1 cellular context compared by ENCODE assay signal in genomic region chr5:178839319-178839704, GRCh38.
TF ChIP-seq lines count a peak whose summit lies in the region.

No MANE protein-coding gene starts in this region.

TF ChIP-seq in HepG2, 621 proteins besides CTCF, POLR2A, EP300 and RAD21 (continued from another document):
- TF ChIP-seq, protein P1, sequence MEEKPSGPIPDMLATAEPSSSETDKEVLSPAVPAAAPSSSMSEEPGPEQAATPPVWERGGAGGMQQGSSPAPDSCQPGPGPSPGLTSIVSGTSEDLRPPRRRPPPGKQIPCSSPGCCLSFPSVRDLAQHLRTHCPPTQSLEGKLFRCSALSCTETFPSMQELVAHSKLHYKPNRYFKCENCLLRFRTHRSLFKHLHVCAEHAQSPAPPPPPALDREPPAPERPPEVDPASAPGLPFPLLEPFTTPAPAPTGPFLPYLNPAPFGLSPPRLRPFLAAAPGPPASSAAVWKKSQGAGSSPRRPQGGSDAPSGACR (CRISPR knock-in tag; IDR thresholded peaks at IDR 0.05), result no peak
- TF ChIP-seq, protein P2, sequence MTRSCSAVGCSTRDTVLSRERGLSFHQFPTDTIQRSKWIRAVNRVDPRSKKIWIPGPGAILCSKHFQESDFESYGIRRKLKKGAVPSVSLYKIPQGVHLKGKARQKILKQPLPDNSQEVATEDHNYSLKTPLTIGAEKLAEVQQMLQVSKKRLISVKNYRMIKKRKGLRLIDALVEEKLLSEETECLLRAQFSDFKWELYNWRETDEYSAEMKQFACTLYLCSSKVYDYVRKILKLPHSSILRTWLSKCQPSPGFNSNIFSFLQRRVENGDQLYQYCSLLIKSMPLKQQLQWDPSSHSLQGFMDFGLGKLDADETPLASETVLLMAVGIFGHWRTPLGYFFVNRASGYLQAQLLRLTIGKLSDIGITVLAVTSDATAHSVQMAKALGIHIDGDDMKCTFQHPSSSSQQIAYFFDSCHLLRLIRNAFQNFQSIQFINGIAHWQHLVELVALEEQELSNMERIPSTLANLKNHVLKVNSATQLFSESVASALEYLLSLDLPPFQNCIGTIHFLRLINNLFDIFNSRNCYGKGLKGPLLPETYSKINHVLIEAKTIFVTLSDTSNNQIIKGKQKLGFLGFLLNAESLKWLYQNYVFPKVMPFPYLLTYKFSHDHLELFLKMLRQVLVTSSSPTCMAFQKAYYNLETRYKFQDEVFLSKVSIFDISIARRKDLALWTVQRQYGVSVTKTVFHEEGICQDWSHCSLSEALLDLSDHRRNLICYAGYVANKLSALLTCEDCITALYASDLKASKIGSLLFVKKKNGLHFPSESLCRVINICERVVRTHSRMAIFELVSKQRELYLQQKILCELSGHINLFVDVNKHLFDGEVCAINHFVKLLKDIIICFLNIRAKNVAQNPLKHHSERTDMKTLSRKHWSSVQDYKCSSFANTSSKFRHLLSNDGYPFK (CRISPR knock-in tag; IDR thresholded peaks at IDR 0.05; ENCODE audit: borderline replicate concordance), result peak; percentile 33; the same call in 1 of the 2 replicates
- TF ChIP-seq, protein P3, sequence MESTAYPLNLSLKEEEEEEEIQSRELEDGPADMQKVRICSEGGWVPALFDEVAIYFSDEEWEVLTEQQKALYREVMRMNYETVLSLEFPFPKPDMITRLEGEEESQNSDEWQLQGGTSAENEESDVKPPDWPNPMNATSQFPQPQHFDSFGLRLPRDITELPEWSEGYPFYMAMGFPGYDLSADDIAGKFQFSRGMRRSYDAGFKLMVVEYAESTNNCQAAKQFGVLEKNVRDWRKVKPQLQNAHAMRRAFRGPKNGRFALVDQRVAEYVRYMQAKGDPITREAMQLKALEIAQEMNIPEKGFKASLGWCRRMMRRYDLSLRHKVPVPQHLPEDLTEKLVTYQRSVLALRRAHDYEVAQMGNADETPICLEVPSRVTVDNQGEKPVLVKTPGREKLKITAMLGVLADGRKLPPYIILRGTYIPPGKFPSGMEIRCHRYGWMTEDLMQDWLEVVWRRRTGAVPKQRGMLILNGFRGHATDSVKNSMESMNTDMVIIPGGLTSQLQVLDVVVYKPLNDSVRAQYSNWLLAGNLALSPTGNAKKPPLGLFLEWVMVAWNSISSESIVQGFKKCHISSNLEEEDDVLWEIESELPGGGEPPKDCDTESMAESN (CRISPR knock-in tag; conservative IDR thresholded peaks at IDR 0.05), result 0 out of 2 replicates have a peak, but pooled peaks have one; percentile 29
- no peak for TF ChIP-seq HMG20B (CRISPR knock-in tag; conservative IDR thresholded peaks at IDR 0.05)
- peak; percentile 75 for TF ChIP-seq SMC3 (IDR thresholded peaks at IDR 0.05; ENCODE audit: low read length)
- TF ChIP-seq WIZ (CRISPR knock-in tag; IDR thresholded peaks at IDR 0.05), result no peak
- peak; percentile 95 for TF ChIP-seq STAG1 (CRISPR knock-in tag; IDR thresholded peaks at IDR 0.05)
